ENCODE assay signal across 11 cellular contexts in genomic region chr2:8298783-8299182, GRCh38.
A peak's percentile ranks its signal among the peaks of the same experiment; 100 is the strongest.
DNase-seq lines count a peak whose midpoint lies in the region; ATAC-seq and TF ChIP-seq lines count a peak whose summit lies in the region.
"Had no signal": no experiment of that assay in that cellular context is flagged by ENCODE, and none has a peak within 500 bp of the region (broad histone marks: within the 10 kb centered on the region; RNA-seq: fewer than 3 reads in every experiment).

No MANE protein-coding gene starts in this region.

- H3K36me3 ChIP-seq in thoracic aorta: no peaks in the 10 kb centered on the region

- no peak for TF ChIP-seq CTCF in thoracic aorta (IDR thresholded peaks at IDR 0.05)

- no peak for ATAC-seq in activated naive CD8-positive, alpha-beta T cell treated with anti-CD3 and anti-CD28 coated beads, Interleukin-2, amount 10 ng/mL, durations not matched to agents 7 days and 5 days (ENCODE audit: low read depth)
- ATAC-seq in thoracic aorta (ENCODE audit: insufficient number of reproducible peaks, low FRiP score, low read depth): peak; percentile 9
- ATAC-seq in HG03354 (IDR thresholded peaks at IDR 0.05; ENCODE audit: poor library complexity, severe bottlenecking, unreplicated experiment): no peak
- no peak for ATAC-seq in HG03108 (IDR thresholded peaks at IDR 0.05; ENCODE audit: unreplicated experiment)

- H3K4me3 ChIP-seq in thoracic aorta: no peak overlapping the region

- peaks cover 2% of the 10 kb centered on the region for H3K27me3 Mint-ChIP-seq in activated naive CD8-positive, alpha-beta T cell treated with anti-CD3 and anti-CD28 coated beads, Interleukin-2, amount 10 ng/mL, durations not matched to agents 7 days and 5 days
- peaks cover 23% of the 10 kb centered on the region for H3K27me3 Mint-ChIP-seq in activated naive CD8-positive, alpha-beta T cell treated with anti-CD3 and anti-CD28 coated beads for 36 hours
- peaks cover 9 to 28% (median 15%) of the 10 kb centered on the region in 3 donors for H3K27me3 Mint-ChIP-seq in immature natural killer cell (ENCODE audit: low read depth in 3 of 3)

- no peak overlapping the region for H3K4me3 Mint-ChIP-seq in activated naive CD8-positive, alpha-beta T cell treated with anti-CD3 and anti-CD28 coated beads, Interleukin-2, amount 10 ng/mL, durations not matched to agents 7 days and 5 days
- H3K4me3 Mint-ChIP-seq in activated naive CD8-positive, alpha-beta T cell treated with anti-CD3 and anti-CD28 coated beads for 36 hours: no peak overlapping the region
- H3K4me3 Mint-ChIP-seq in immature natural killer cell: peak overlapping the region in 4 of 5 donors; percentile 13 to 43 (median 24)

- no peaks in the 10 kb centered on the region for H3K27me3 ChIP-seq in thoracic aorta (replicated peaks; ENCODE audit: insufficient read depth)

- DNase-seq in activated naive CD8-positive, alpha-beta T cell treated with anti-CD3 and anti-CD28 coated beads, Interleukin-2, amount 10 ng/mL, durations not matched to agents 7 days and 5 days: no peak
- no peak for DNase-seq in activated naive CD8-positive, alpha-beta T cell treated with anti-CD3 and anti-CD28 coated beads for 36 hours
- DNase-seq in SKM-1 (lab: John Stamatoyannopoulos, UW; ENCODE audit: unreplicated experiment): peak; percentile 98
- DNase-seq in immature natural killer cell: no peak
- no peak for DNase-seq in thoracic aorta (ENCODE audit: low spot score)
- no peak for DNase-seq in GM19240 (ENCODE audit: insufficient read length, low spot score)
- DNase-seq: activated CD8-positive, alpha-beta memory T cell treated with anti-CD3 and anti-CD28 coated beads for 24 hours; mesendoderm; small intestine had no signal

- no peak overlapping the region for H3K27ac ChIP-seq in thoracic aorta

- POLR2A ChIA-PET in activated naive CD8-positive, alpha-beta T cell treated with anti-CD3 and anti-CD28 coated beads, Interleukin-2, amount 10 ng/mL, durations not matched to agents 7 days and 5 days (lab: Charles Lee): interaction anchor here (0.8 to 1.0 kb wide), 2 partner anchors 11 to 383 kb away, joined by 3 to 4 read pairs; partner anchors contain the start of gene ID2

- peak overlapping the region; percentile 30 for H3K27ac Mint-ChIP-seq in activated naive CD8-positive, alpha-beta T cell treated with anti-CD3 and anti-CD28 coated beads, Interleukin-2, amount 10 ng/mL, durations not matched to agents 7 days and 5 days
- H3K27ac Mint-ChIP-seq in activated naive CD8-positive, alpha-beta T cell treated with anti-CD3 and anti-CD28 coated beads for 36 hours: no peak overlapping the region
- peak overlapping the region in 4 of 6 donors; percentile 9 to 62 (median 38) for H3K27ac Mint-ChIP-seq in immature natural killer cell

- H3K9me3 Mint-ChIP-seq in activated naive CD8-positive, alpha-beta T cell treated with anti-CD3 and anti-CD28 coated beads, Interleukin-2, amount 10 ng/mL, durations not matched to agents 7 days and 5 days: peaks cover 23% of the 10 kb centered on the region
- peaks cover 27% of the 10 kb centered on the region for H3K9me3 Mint-ChIP-seq in activated naive CD8-positive, alpha-beta T cell treated with anti-CD3 and anti-CD28 coated beads for 36 hours
- H3K9me3 Mint-ChIP-seq in immature natural killer cell: no peaks in the 10 kb centered on the region

- H3K4me1 ChIP-seq in thoracic aorta (ENCODE audit: control insufficient read depth in 1 of 2, low read depth in 2 of 2): peaks cover 0 to 17% of the 10 kb centered on the region in 2 donors

- peaks cover 48% of the 10 kb centered on the region for H3K36me3 Mint-ChIP-seq in activated naive CD8-positive, alpha-beta T cell treated with anti-CD3 and anti-CD28 coated beads, Interleukin-2, amount 10 ng/mL, durations not matched to agents 7 days and 5 days
- peaks cover 21% of the 10 kb centered on the region for H3K36me3 Mint-ChIP-seq in activated naive CD8-positive, alpha-beta T cell treated with anti-CD3 and anti-CD28 coated beads for 36 hours
- H3K36me3 Mint-ChIP-seq in immature natural killer cell: peaks cover 44 to 66% (median 63%) of the 10 kb centered on the region in 3 donors

- H3K4me1 Mint-ChIP-seq in activated naive CD8-positive, alpha-beta T cell treated with anti-CD3 and anti-CD28 coated beads, Interleukin-2, amount 10 ng/mL, durations not matched to agents 7 days and 5 days: peaks cover 56% of the 10 kb centered on the region
- H3K4me1 Mint-ChIP-seq in activated naive CD8-positive, alpha-beta T cell treated with anti-CD3 and anti-CD28 coated beads for 36 hours: peaks cover 44% of the 10 kb centered on the region
- H3K4me1 Mint-ChIP-seq in immature natural killer cell: peaks cover 70 to 86% of the 10 kb centered on the region in 2 donors

- H3K9me3 ChIP-seq in thoracic aorta: no peaks in the 10 kb centered on the region

Comparison
In these comparisons a context has a peak if more than half of its experiments do, and no peak if none do; other contexts are left out.
1. H3K4me3 Mint-ChIP-seq: peak in immature natural killer cell (4 of 5); none in activated naive CD8-positive, alpha-beta T cell treated with anti-CD3 and anti-CD28 coated beads, Interleukin-2, amount 10 ng/mL, durations not matched to agents 7 days and 5 days (single experiment) and activated naive CD8-positive, alpha-beta T cell treated with anti-CD3 and anti-CD28 coated beads for 36 hours (single experiment).